Comparison of ENCODE assay signal across 1 cellular context in genomic region chr19:12985049-12985776, GRCh38.
TF ChIP-seq lines count a peak whose summit lies in the region.

No MANE protein-coding gene starts in this region.

TF ChIP-seq in K562, 482 proteins besides CTCF, POLR2A, EP300 and RAD21 (continued from another document and continues in another):
- peak; percentile 89 for TF ChIP-seq RAD51 (IDR thresholded peaks at IDR 0.05; ENCODE audit: borderline replicate concordance, low read depth)
- TF ChIP-seq, protein P1, sequence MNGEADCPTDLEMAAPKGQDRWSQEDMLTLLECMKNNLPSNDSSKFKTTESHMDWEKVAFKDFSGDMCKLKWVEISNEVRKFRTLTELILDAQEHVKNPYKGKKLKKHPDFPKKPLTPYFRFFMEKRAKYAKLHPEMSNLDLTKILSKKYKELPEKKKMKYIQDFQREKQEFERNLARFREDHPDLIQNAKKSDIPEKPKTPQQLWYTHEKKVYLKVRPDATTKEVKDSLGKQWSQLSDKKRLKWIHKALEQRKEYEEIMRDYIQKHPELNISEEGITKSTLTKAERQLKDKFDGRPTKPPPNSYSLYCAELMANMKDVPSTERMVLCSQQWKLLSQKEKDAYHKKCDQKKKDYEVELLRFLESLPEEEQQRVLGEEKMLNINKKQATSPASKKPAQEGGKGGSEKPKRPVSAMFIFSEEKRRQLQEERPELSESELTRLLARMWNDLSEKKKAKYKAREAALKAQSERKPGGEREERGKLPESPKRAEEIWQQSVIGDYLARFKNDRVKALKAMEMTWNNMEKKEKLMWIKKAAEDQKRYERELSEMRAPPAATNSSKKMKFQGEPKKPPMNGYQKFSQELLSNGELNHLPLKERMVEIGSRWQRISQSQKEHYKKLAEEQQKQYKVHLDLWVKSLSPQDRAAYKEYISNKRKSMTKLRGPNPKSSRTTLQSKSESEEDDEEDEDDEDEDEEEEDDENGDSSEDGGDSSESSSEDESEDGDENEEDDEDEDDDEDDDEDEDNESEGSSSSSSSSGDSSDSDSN (IDR thresholded peaks at IDR 0.05; ENCODE audit: borderline replicate concordance in 1 of 2, low read depth in 2 of 2, low read length in 2 of 2) = no peak
- TF ChIP-seq CCNT2 (IDR thresholded peaks at IDR 0.05; ENCODE audit: borderline replicate concordance, extremely low read depth, insufficient read length, low read depth, low read length) = no peak
- peak; percentile 76; the same call in 1 of the 2 replicates for TF ChIP-seq FOXP1 (CRISPR knock-in tag; IDR thresholded peaks at IDR 0.05)
- TF ChIP-seq BRCA1 (IDR thresholded peaks at IDR 0.05) = no peak
- TF ChIP-seq BRCA1 (CRISPR knock-in tag; IDR thresholded peaks at IDR 0.05) = no peak
- TF ChIP-seq ZNF253 (CRISPR knock-in tag; conservative IDR thresholded peaks at IDR 0.05) = no peak
- TF ChIP-seq, protein P2, sequence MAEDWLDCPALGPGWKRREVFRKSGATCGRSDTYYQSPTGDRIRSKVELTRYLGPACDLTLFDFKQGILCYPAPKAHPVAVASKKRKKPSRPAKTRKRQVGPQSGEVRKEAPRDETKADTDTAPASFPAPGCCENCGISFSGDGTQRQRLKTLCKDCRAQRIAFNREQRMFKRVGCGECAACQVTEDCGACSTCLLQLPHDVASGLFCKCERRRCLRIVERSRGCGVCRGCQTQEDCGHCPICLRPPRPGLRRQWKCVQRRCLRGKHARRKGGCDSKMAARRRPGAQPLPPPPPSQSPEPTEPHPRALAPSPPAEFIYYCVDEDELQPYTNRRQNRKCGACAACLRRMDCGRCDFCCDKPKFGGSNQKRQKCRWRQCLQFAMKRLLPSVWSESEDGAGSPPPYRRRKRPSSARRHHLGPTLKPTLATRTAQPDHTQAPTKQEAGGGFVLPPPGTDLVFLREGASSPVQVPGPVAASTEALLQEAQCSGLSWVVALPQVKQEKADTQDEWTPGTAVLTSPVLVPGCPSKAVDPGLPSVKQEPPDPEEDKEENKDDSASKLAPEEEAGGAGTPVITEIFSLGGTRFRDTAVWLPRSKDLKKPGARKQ (CRISPR knock-in tag; IDR thresholded peaks at IDR 0.05) = no peak
- TF ChIP-seq, protein P3, sequence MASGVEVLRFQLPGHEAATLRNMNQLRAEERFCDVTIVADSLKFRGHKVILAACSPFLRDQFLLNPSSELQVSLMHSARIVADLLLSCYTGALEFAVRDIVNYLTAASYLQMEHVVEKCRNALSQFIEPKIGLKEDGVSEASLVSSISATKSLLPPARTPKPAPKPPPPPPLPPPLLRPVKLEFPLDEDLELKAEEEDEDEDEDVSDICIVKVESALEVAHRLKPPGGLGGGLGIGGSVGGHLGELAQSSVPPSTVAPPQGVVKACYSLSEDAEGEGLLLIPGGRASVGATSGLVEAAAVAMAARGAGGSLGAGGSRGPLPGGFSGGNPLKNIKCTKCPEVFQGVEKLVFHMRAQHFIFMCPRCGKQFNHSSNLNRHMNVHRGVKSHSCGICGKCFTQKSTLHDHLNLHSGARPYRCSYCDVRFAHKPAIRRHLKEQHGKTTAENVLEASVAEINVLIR (CRISPR knock-in tag; IDR thresholded peaks at IDR 0.05) = no peak
- peak; percentile 69 for TF ChIP-seq JUN (IDR thresholded peaks at IDR 0.05; ENCODE audit: borderline replicate concordance, low read depth, low read length)
- TF ChIP-seq JUN (CRISPR knock-in tag; IDR thresholded peaks at IDR 0.05; ENCODE audit: borderline replicate concordance) = peak; percentile 73; the same call in 1 of the 2 replicates
- no peak for TF ChIP-seq YBX1 (IDR thresholded peaks at IDR 0.05)
- peak; percentile 37; the same call in 1 of the 2 replicates for TF ChIP-seq JUND (IDR thresholded peaks at IDR 0.05; ENCODE audit: borderline replicate concordance, low read depth, low read length)
- TF ChIP-seq JUND (tag; IDR thresholded peaks at IDR 0.05; ENCODE audit: borderline replicate concordance, low read depth, low read length) = peak; percentile 61; the same call in 2 of the 3 replicates
- TF ChIP-seq, protein P4, sequence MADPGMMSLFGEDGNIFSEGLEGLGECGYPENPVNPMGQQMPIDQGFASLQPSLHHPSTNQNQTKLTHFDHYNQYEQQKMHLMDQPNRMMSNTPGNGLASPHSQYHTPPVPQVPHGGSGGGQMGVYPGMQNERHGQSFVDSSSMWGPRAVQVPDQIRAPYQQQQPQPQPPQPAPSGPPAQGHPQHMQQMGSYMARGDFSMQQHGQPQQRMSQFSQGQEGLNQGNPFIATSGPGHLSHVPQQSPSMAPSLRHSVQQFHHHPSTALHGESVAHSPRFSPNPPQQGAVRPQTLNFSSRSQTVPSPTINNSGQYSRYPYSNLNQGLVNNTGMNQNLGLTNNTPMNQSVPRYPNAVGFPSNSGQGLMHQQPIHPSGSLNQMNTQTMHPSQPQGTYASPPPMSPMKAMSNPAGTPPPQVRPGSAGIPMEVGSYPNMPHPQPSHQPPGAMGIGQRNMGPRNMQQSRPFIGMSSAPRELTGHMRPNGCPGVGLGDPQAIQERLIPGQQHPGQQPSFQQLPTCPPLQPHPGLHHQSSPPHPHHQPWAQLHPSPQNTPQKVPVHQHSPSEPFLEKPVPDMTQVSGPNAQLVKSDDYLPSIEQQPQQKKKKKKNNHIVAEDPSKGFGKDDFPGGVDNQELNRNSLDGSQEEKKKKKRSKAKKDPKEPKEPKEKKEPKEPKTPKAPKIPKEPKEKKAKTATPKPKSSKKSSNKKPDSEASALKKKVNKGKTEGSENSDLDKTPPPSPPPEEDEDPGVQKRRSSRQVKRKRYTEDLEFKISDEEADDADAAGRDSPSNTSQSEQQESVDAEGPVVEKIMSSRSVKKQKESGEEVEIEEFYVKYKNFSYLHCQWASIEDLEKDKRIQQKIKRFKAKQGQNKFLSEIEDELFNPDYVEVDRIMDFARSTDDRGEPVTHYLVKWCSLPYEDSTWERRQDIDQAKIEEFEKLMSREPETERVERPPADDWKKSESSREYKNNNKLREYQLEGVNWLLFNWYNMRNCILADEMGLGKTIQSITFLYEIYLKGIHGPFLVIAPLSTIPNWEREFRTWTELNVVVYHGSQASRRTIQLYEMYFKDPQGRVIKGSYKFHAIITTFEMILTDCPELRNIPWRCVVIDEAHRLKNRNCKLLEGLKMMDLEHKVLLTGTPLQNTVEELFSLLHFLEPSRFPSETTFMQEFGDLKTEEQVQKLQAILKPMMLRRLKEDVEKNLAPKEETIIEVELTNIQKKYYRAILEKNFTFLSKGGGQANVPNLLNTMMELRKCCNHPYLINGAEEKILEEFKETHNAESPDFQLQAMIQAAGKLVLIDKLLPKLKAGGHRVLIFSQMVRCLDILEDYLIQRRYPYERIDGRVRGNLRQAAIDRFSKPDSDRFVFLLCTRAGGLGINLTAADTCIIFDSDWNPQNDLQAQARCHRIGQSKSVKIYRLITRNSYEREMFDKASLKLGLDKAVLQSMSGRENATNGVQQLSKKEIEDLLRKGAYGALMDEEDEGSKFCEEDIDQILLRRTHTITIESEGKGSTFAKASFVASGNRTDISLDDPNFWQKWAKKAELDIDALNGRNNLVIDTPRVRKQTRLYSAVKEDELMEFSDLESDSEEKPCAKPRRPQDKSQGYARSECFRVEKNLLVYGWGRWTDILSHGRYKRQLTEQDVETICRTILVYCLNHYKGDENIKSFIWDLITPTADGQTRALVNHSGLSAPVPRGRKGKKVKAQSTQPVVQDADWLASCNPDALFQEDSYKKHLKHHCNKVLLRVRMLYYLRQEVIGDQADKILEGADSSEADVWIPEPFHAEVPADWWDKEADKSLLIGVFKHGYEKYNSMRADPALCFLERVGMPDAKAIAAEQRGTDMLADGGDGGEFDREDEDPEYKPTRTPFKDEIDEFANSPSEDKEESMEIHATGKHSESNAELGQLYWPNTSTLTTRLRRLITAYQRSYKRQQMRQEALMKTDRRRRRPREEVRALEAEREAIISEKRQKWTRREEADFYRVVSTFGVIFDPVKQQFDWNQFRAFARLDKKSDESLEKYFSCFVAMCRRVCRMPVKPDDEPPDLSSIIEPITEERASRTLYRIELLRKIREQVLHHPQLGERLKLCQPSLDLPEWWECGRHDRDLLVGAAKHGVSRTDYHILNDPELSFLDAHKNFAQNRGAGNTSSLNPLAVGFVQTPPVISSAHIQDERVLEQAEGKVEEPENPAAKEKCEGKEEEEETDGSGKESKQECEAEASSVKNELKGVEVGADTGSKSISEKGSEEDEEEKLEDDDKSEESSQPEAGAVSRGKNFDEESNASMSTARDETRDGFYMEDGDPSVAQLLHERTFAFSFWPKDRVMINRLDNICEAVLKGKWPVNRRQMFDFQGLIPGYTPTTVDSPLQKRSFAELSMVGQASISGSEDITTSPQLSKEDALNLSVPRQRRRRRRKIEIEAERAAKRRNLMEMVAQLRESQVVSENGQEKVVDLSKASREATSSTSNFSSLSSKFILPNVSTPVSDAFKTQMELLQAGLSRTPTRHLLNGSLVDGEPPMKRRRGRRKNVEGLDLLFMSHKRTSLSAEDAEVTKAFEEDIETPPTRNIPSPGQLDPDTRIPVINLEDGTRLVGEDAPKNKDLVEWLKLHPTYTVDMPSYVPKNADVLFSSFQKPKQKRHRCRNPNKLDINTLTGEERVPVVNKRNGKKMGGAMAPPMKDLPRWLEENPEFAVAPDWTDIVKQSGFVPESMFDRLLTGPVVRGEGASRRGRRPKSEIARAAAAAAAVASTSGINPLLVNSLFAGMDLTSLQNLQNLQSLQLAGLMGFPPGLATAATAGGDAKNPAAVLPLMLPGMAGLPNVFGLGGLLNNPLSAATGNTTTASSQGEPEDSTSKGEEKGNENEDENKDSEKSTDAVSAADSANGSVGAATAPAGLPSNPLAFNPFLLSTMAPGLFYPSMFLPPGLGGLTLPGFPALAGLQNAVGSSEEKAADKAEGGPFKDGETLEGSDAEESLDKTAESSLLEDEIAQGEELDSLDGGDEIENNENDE (IDR thresholded peaks at IDR 0.05; ENCODE audit: low read depth, low read length) = no peak
- no peak for TF ChIP-seq SRF (CRISPR knock-in tag; IDR thresholded peaks at IDR 0.05)
- no peak for TF ChIP-seq NR4A1 (CRISPR knock-in tag; IDR thresholded peaks at IDR 0.05)
- no peak for TF ChIP-seq NR4A1 (tag; IDR thresholded peaks at IDR 0.05)
- peak in 1 of 2 experiments; percentile 97; a peak in 2 of 4 replicates for TF ChIP-seq HDAC1 (IDR thresholded peaks at IDR 0.05)
- TF ChIP-seq ATF7 (IDR thresholded peaks at IDR 0.05) = peak; percentile 72; the same call in 1 of the 2 replicates
- TF ChIP-seq FOXM1 (IDR thresholded peaks at IDR 0.05; ENCODE audit: low read depth) = no peak
- no peak for TF ChIP-seq FOXM1 (CRISPR knock-in tag; IDR thresholded peaks at IDR 0.05; ENCODE audit: low read depth)
- no peak for TF ChIP-seq ZNF707 (CRISPR knock-in tag; conservative IDR thresholded peaks at IDR 0.05)
- TF ChIP-seq USF2 (CRISPR knock-in tag; IDR thresholded peaks at IDR 0.05) = peak; percentile 90
- no peak for TF ChIP-seq SREBF1 (IDR thresholded peaks at IDR 0.05; ENCODE audit: borderline replicate concordance, low read depth, low read length)
- peak; percentile 74 for TF ChIP-seq BHLHE40 (IDR thresholded peaks at IDR 0.05; ENCODE audit: low read length)
- no peak for TF ChIP-seq ELF4 (CRISPR knock-in tag; IDR thresholded peaks at IDR 0.05)
- TF ChIP-seq KDM2B (CRISPR knock-in tag; IDR thresholded peaks at IDR 0.05) = no peak
- TF ChIP-seq ZNF764 (CRISPR knock-in tag; IDR thresholded peaks at IDR 0.05; ENCODE audit: low read depth) = no peak
- TF ChIP-seq, protein P5, sequence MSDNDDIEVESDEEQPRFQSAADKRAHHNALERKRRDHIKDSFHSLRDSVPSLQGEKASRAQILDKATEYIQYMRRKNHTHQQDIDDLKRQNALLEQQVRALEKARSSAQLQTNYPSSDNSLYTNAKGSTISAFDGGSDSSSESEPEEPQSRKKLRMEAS (CRISPR knock-in tag; IDR thresholded peaks at IDR 0.05) = peak; percentile 100
- TF ChIP-seq, protein P6, sequence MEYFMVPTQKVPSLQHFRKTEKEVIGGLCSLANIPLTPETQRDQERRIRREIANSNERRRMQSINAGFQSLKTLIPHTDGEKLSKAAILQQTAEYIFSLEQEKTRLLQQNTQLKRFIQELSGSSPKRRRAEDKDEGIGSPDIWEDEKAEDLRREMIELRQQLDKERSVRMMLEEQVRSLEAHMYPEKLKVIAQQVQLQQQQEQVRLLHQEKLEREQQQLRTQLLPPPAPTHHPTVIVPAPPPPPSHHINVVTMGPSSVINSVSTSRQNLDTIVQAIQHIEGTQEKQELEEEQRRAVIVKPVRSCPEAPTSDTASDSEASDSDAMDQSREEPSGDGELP (CRISPR knock-in tag; IDR thresholded peaks at IDR 0.05; ENCODE audit: borderline replicate concordance) = peak; percentile 98
- no peak for TF ChIP-seq HINFP (tag; conservative IDR thresholded peaks at IDR 0.05; ENCODE audit: low read depth)
- TF ChIP-seq EHMT2 (IDR thresholded peaks at IDR 0.05) = no peak
- no peak for TF ChIP-seq SMAD2 (IDR thresholded peaks at IDR 0.05; ENCODE audit: low read depth, low read length)
- TF ChIP-seq RUNX1 (IDR thresholded peaks at IDR 0.05; ENCODE audit: low read depth) = no peak
- peak in 1 of 2 experiments; percentile 69; a peak in 1 of 4 replicates for TF ChIP-seq TEAD1 (CRISPR knock-in tag; IDR thresholded peaks at IDR 0.05)
- peak; percentile 34; the same call in 1 of the 2 replicates for TF ChIP-seq HDGF (IDR thresholded peaks at IDR 0.05)
- TF ChIP-seq ZNF3 (CRISPR knock-in tag; IDR thresholded peaks at IDR 0.05) = no peak
- no peak for TF ChIP-seq LEF1 (IDR thresholded peaks at IDR 0.05)
- peak; percentile 73 for TF ChIP-seq CBFA2T2 (conservative IDR thresholded peaks at IDR 0.05)
- no peak for TF ChIP-seq GMEB1 (CRISPR knock-in tag; IDR thresholded peaks at IDR 0.05)
- no peak for TF ChIP-seq EWSR1 (IDR thresholded peaks at IDR 0.05; ENCODE audit: borderline replicate concordance, low read depth, partially characterized antibody)
- TF ChIP-seq ZNF232 (CRISPR knock-in tag; IDR thresholded peaks at IDR 0.05) = no peak
